ENCODE assay signal across 7 cellular contexts in genomic region chr16:70522216-70523000, GRCh38. TPM values are rescaled to one million over a fixed set of nuclear protein-coding genes. Genes with fewer than 3 reads are reported as not detected.
A peak's percentile ranks its signal among the peaks of the same experiment; 100 is the strongest.
DNase-seq lines count a peak whose midpoint lies in the region; ATAC-seq and TF ChIP-seq lines count a peak whose summit lies in the region.

No MANE protein-coding gene starts in this region.

- peak overlapping the region; percentile 78 for H3K4me2 ChIP-seq in SU-DHL-6 (ENCODE audit: low read depth, low read length, poor library complexity, severe bottlenecking)

- H3K4me3 ChIP-seq in HAP-1 (peak overlapping the region; percentile 95), SU-DHL-6 (ENCODE audit: insufficient read depth, low read length, poor library complexity, severe bottlenecking) (peak overlapping the region; percentile 68), gastroesophageal sphincter (peak overlapping the region; percentile 88 to 96), spleen (peak overlapping the region; percentile 84 to 100 (median 93))

- peak overlapping the region; percentile 89 for H3K27ac ChIP-seq in SU-DHL-6 (ENCODE audit: low read depth, low read length)
- H3K27ac ChIP-seq in gastroesophageal sphincter = peak overlapping the region in 2 of 4 donors; percentile 87 to 91
- peak overlapping the region in 6 of 8 donors; percentile 86 to 94 (median 92) for H3K27ac ChIP-seq in spleen

- TF ChIP-seq CTCF in SU-DHL-6 (IDR thresholded peaks at IDR 0.05; ENCODE audit: insufficient read depth, low read length, poor library complexity, severe bottlenecking) (no peak), gastroesophageal sphincter (IDR thresholded peaks at IDR 0.05) (no peak), spleen (IDR thresholded peaks at IDR 0.05 in 8 of 11, conservative IDR thresholded peaks at IDR 0.05 in 3 of 11) (no peak)

- H3K27me3 ChIP-seq in HAP-1 (ENCODE audit: low read depth) (no peaks in the 10 kb centered on the region), SU-DHL-6 (ENCODE audit: low read length) (no peaks in the 10 kb centered on the region), gastroesophageal sphincter (no peaks in the 10 kb centered on the region), spleen (replicated peaks in 1 of 7) (no peaks in the 10 kb centered on the region)

- peak overlapping the region; percentile 85 for H3K9ac ChIP-seq in SU-DHL-6 (ENCODE audit: low read length)

- TF ChIP-seq EP300 in gastroesophageal sphincter (IDR thresholded peaks at IDR 0.05) = no peak

- no peak for TF ChIP-seq POLR2A in gastroesophageal sphincter (IDR thresholded peaks at IDR 0.05)
- TF ChIP-seq POLR2A in spleen (IDR thresholded peaks at IDR 0.05) = no peak

- ATAC-seq in gastroesophageal sphincter (no peak), HG02759 (IDR thresholded peaks at IDR 0.05; ENCODE audit: unreplicated experiment) (no peak)

- in situ Hi-C loops in HAP-1 (cut with MboI; ENCODE audit: low sequenced_read_pairs) = no loop called here

- peaks cover 57% of the 10 kb centered on the region for H3K79me2 ChIP-seq in SU-DHL-6 (ENCODE audit: insufficient read depth, low read length)

- peaks cover 9% of the 10 kb centered on the region for H3K4me1 ChIP-seq in HAP-1
- peaks cover 0 to 47% (median 25%) of the 10 kb centered on the region in 3 donors for H3K4me1 ChIP-seq in gastroesophageal sphincter
- peaks cover 33 to 72% (median 53%) of the 10 kb centered on the region in 6 donors for H3K4me1 ChIP-seq in spleen

- intact Hi-C loops in spleen (cut with DNase I; ENCODE audit: low total_unique reads) = no loop called here

- H3K9me3 ChIP-seq in HAP-1 (no peaks in the 10 kb centered on the region), SU-DHL-6 (ENCODE audit: insufficient read depth, low read length) (no peaks in the 10 kb centered on the region), gastroesophageal sphincter (no peaks in the 10 kb centered on the region), spleen (no peaks in the 10 kb centered on the region)

- H3K36me3 ChIP-seq in HAP-1 (replicated peaks) (peaks cover 30% of the 10 kb centered on the region), SU-DHL-6 (ENCODE audit: low read length) (peaks cover 17% of the 10 kb centered on the region), gastroesophageal sphincter (peaks cover 0 to 35% of the 10 kb centered on the region in 2 donors), spleen (peaks cover 0 to 45% (median 18%) of the 10 kb centered on the region in 6 donors)

- H2AFZ ChIP-seq in SU-DHL-6 (ENCODE audit: low read depth, low read length, severe bottlenecking) = peak overlapping the region; percentile 62

- H3K9me2 ChIP-seq in SU-DHL-6 (replicated peaks; ENCODE audit: insufficient read depth, low read length) = no peaks in the 10 kb centered on the region

- H3F3A ChIP-seq in SU-DHL-6 (ENCODE audit: insufficient read depth) = peaks cover 36% of the 10 kb centered on the region

- H4K20me1 ChIP-seq in SU-DHL-6 (ENCODE audit: low read depth, low read length) = peaks cover 16% of the 10 kb centered on the region

- DNase-seq in HAP-1 (ENCODE audit: low spot score in 2 of 2) = no peak
- no peak for DNase-seq in spleen
- no peak for DNase-seq in islet precursor cell
- no peak for DNase-seq in C1 segment of cervical spinal cord (lab: John Stamatoyannopoulos, UW)

- WGBS in gastroesophageal sphincter (ENCODE audit: low coverage in 1 of 2), 2 donors = 17 to 55% methylated on average over 8 to 10 of the region's 16 CpGs
- 38 to 49% (median 43%) methylated on average over 16 of the region's 16 CpGs for WGBS in spleen, 5 donors

RNA-seq across cellular contexts. Expression of gene COG4, which starts 0.9 kb away (rescaled TPM):
- total RNA-seq in gastroesophageal sphincter = 10 to 100 TPM; 32.3 to 37.4 (median 35.0) TPM
- 10 to 100 TPM; 40.8 to 85.4 (median 62.7) TPM for total RNA-seq in spleen
- 10 to 100 TPM; 45.7 to 54.8 (median 51.6) TPM for polyA plus RNA-seq in spleen

RNA-seq across cellular contexts. Expression of gene SF3B3, which starts 1.2 kb away (rescaled TPM):
- total RNA-seq in gastroesophageal sphincter = 100 to 1,000 TPM in 1 of 4 donors, 10 to 100 TPM in 3; 73.3 to 115 (median 92.8) TPM
- 100 to 1,000 TPM in 5 of 7 donors, 10 to 100 TPM in 2; 92.5 to 256 (median 205) TPM for total RNA-seq in spleen
- polyA plus RNA-seq in spleen = 10 to 100 TPM; 70.3 to 92.9 (median 82.9) TPM
